In the genomic region with DNA sequence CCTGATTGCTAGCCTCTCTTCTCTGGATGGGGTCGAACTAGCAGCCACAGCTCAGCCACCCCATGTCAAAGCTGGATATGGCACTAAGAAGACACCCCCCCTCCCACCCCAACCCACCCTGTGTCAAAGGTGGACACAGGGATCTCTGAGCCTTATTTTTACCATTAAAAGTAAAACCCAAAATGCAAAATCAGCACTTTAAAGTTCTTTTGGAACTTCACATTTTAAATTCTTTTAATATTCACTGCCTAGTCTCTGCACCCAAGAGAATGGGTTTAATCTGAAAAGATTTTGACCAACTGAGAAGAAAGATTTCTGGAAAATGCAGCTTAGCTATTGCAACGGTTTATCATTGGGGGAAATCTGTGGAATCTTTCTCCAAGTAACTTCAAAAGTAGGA, we compare ENCODE assay signal across 26 cellular contexts.
DNase-seq lines count a peak whose midpoint lies in the region; ATAC-seq, FAIRE-seq and TF ChIP-seq lines count a peak whose summit lies in the region.
"Had no signal": no experiment of that assay in that cellular context is flagged by ENCODE, and none has a peak within 500 bp of the region (broad histone marks: within the 10 kb centered on the region; RNA-seq: fewer than 3 reads in every experiment).

No MANE protein-coding gene starts in this region.

- WGBS in HepG2 (ENCODE audit: low lambda C conversion rate), result 100% methylated on average over 1 of the region's 2 CpGs
- 100% methylated on average over 1 of the region's 2 CpGs for WGBS in right lobe of liver (ENCODE audit: insufficient coverage, low coverage, low lambda C conversion rate, missing lambda C conversion rate)
- WGBS in K562 (ENCODE audit: insufficient coverage, low coverage, missing lambda C conversion rate), result 45% methylated on average over 2 of the region's 2 CpGs

- peaks cover 27% of the 10 kb centered on the region for H3K4me1 ChIP-seq in HepG2 (ENCODE audit: insufficient read depth, low read length)
- no peaks in the 10 kb centered on the region for H3K4me1 ChIP-seq in right lobe of liver
- peaks cover 0 to 35% of the 10 kb centered on the region in 2 experiments; a peak in 3 of 5 replicates for H3K4me1 ChIP-seq in K562 (replicated peaks in 1 of 2; ENCODE audit: control insufficient read depth in 2 of 2, insufficient read depth in 2 of 2, low read length in 2 of 2)
- H3K4me1 ChIP-seq: BE2C had no signal

- H2AFZ ChIP-seq in HepG2 (ENCODE audit: low read length), result no peak overlapping the region
- H2AFZ ChIP-seq in K562 (ENCODE audit: low read depth, low read length), result no peak overlapping the region
- H2AFZ ChIP-seq: GM23248 had no signal

- peaks cover 70% of the 10 kb centered on the region for H3K36me3 Mint-ChIP-seq in stimulated activated effector memory CD8-positive, alpha-beta T cell treated with anti-CD3 and anti-CD28 coated beads, Interleukin-12 subunit alpha, Interleukin-12 subunit beta, amount 100 ng/mL, for 72 hours
- H3K36me3 Mint-ChIP-seq: CD14-positive monocyte had no signal

- CTCF ChIA-PET in HepG2 (lab: Yijun Ruan, JAX; ENCODE audit: low intra/inter-chr PET ratio, low total read pairs) (no interaction called here), K562 (lab: Yijun Ruan, JAX; ENCODE audit: low intra/inter-chr PET ratio) (no interaction called here)

- TF ChIP-seq CTCF in HepG2 (CRISPR knock-in tag; IDR thresholded peaks at IDR 0.05) (no peak), right lobe of liver (IDR thresholded peaks at IDR 0.05) (no peak), K562 (IDR thresholded peaks at IDR 0.05 in 2 of 3, conservative IDR thresholded peaks at IDR 0.05 in 1 of 3; ENCODE audit: insufficient read depth in 2 of 3, low read depth in 1 of 3, low read length in 3 of 3) (no peak)

- H3K9me3 ChIP-seq in HepG2 (ENCODE audit: low read length) (no peaks in the 10 kb centered on the region), right lobe of liver (no peaks in the 10 kb centered on the region), K562 (replicated peaks; ENCODE audit: control insufficient read depth, insufficient read depth, low read depth, low read length) (no peaks in the 10 kb centered on the region)
- H3K9me3 ChIP-seq: BE2C had no signal

- ATAC-seq in HepG2 (no peak), right lobe of liver (no peak), K562 (no peak), GM19455 (IDR thresholded peaks at IDR 0.05; ENCODE audit: unreplicated experiment) (no peak)
- no peak for ATAC-seq in stimulated activated effector memory CD8-positive, alpha-beta T cell treated with anti-CD3 and anti-CD28 coated beads, Interleukin-12 subunit alpha, Interleukin-12 subunit beta, amount 100 ng/mL, for 72 hours

- H3K9me1 ChIP-seq in K562 (ENCODE audit: control insufficient read depth, insufficient read depth, low read length), result no peaks in the 10 kb centered on the region

- FAIRE-seq in HepG2 (lab: Jason Lieb, UNC) (no peak), K562 (lab: Jason Lieb, UNC) (no peak)
- FAIRE-seq: A204.1, D721Med, GM12891, GM18507, H1 had no signal

- peaks cover 27% of the 10 kb centered on the region for H3K4me1 Mint-ChIP-seq in stimulated activated effector memory CD8-positive, alpha-beta T cell treated with anti-CD3 and anti-CD28 coated beads, Interleukin-12 subunit alpha, Interleukin-12 subunit beta, amount 100 ng/mL, for 72 hours

- TF ChIP-seq POLR2A in HepG2 (IDR thresholded peaks at IDR 0.05; ENCODE audit: insufficient read depth in 1 of 2, low read depth in 2 of 2, low read length in 2 of 2), result no peak
- TF ChIP-seq POLR2A in right lobe of liver (IDR thresholded peaks at IDR 0.05), result no peak
- TF ChIP-seq POLR2A in K562 (conservative IDR thresholded peaks at IDR 0.05), result no peak

- no peak overlapping the region for H3K4me3 ChIP-seq in HepG2 (replicated peaks in 1 of 3; ENCODE audit: insufficient read depth in 1 of 3, low read depth in 2 of 3, low read length in 3 of 3)
- no peak overlapping the region for H3K4me3 ChIP-seq in right lobe of liver
- no peak overlapping the region for H3K4me3 ChIP-seq in K562
- H3K4me3 ChIP-seq: BLaER1 treated with 17β-estradiol and CSF1 and Interleukin-3, amounts not matched to agents 10 nM and 100 nM; GM23248 had no signal

- H3K36me3 ChIP-seq in HepG2 (replicated peaks in 1 of 2; ENCODE audit: control insufficient read depth in 1 of 2, insufficient read depth in 2 of 2, low read length in 2 of 2) (peaks cover 33 to 83% of the 10 kb centered on the region in 2 experiments), right lobe of liver (peaks cover 0 to 22% (median 6%) of the 10 kb centered on the region in 4 donors), K562 (ENCODE audit: control insufficient read depth, insufficient read depth, low read length) (peaks cover 46% of the 10 kb centered on the region)
- H3K36me3 ChIP-seq: BE2C had no signal

- H3K27ac ChIP-seq in HepG2 (ENCODE audit: extremely low read length, insufficient read depth, low read length) (peak overlapping the region; percentile 56), right lobe of liver (no peak overlapping the region), K562 (ENCODE audit: extremely low read depth, low read depth, low read length) (no peak overlapping the region)
- H3K27ac ChIP-seq: 22Rv1; BLaER1 treated with 17β-estradiol and CSF1 and Interleukin-3, amounts not matched to agents 10 nM and 100 nM; GM23248 had no signal

- in situ Hi-C loops in HepG2 (cut with HindIII; ENCODE audit: extremely low pct_ligation_motif_present, low pct_unique_long_range_greater_than_20kb), result no loop called here
- in situ Hi-C loops in K562 (cut with MboI), result no loop called here

- H3K9ac ChIP-seq in HepG2 (ENCODE audit: insufficient read depth, low read depth, low read length), result no peak overlapping the region
- H3K9ac ChIP-seq in K562 (ENCODE audit: insufficient read depth in 1 of 2, low read depth in 2 of 2, low read length in 2 of 2), result no peak overlapping the region
- H3K9ac ChIP-seq: BLaER1 treated with 17β-estradiol and CSF1 and Interleukin-3, amounts not matched to agents 10 nM and 100 nM; GM23248 had no signal

- H4K20me1 ChIP-seq in HepG2 (ENCODE audit: insufficient read depth, low read length) (no peaks in the 10 kb centered on the region), K562 (replicated peaks; ENCODE audit: control insufficient read depth, insufficient read depth, low read length) (no peaks in the 10 kb centered on the region)
- H4K20me1 ChIP-seq: BLaER1 treated with 17β-estradiol and CSF1 and Interleukin-3, amounts not matched to agents 10 nM and 100 nM had no signal

- DNase-seq in HepG2 (ENCODE audit: low spot score) (no peak), right lobe of liver (no peak), K562 (ENCODE audit: extremely low read depth in 1 of 4, low spot score in 3 of 4) (no peak), NCI-H510A (lab: John Stamatoyannopoulos, UW) (no peak), OCI-M2 (lab: John Stamatoyannopoulos, UW; ENCODE audit: unreplicated experiment) (no peak)
- no peak for DNase-seq in stimulated activated effector memory CD8-positive, alpha-beta T cell treated with anti-CD3 and anti-CD28 coated beads, Interleukin-12 subunit alpha, Interleukin-12 subunit beta, amount 100 ng/mL, for 72 hours (ENCODE audit: low spot score in 2 of 2)
- DNase-seq: ACHN; AML-193; BE2C; CD4-positive, alpha-beta T cell; CD8-positive, alpha-beta memory T cell; DMS 273 treated with DMSO at 0.1 percent for 48 hours; DMS79 treated with DMSO at 0.1 percent for 48 hours; GF-D8; GM23248; H7; HCEC 1CT had no signal

- no peak overlapping the region for H3K4me3 Mint-ChIP-seq in stimulated activated effector memory CD8-positive, alpha-beta T cell treated with anti-CD3 and anti-CD28 coated beads, Interleukin-12 subunit alpha, Interleukin-12 subunit beta, amount 100 ng/mL, for 72 hours
- H3K4me3 Mint-ChIP-seq: CD14-positive monocyte; CD4-positive, alpha-beta T cell; CD8-positive, alpha-beta memory T cell had no signal

- TF ChIP-seq RAD21 in HepG2 (CRISPR knock-in tag; IDR thresholded peaks at IDR 0.05) (no peak), K562 (CRISPR knock-in tag; conservative IDR thresholded peaks at IDR 0.05 in 1 of 2, IDR thresholded peaks at IDR 0.05 in 1 of 2) (no peak)

- no peak for TF ChIP-seq EP300 in HepG2 (IDR thresholded peaks at IDR 0.05; ENCODE audit: low read depth in 2 of 2, low read length in 2 of 2)
- no peak for TF ChIP-seq EP300 in HepG2 (CRISPR knock-in tag; IDR thresholded peaks at IDR 0.05; ENCODE audit: borderline replicate concordance)
- no peak for TF ChIP-seq EP300 in K562 (IDR thresholded peaks at IDR 0.05; ENCODE audit: low read length)

- H3K4me2 ChIP-seq in HepG2 (ENCODE audit: low read depth, low read length) (no peak overlapping the region), K562 (ENCODE audit: insufficient read depth, low read length) (no peak overlapping the region)
- H3K4me2 ChIP-seq: BLaER1 treated with 17β-estradiol and CSF1 and Interleukin-3, amounts not matched to agents 10 nM and 100 nM had no signal

- H3K9me3 Mint-ChIP-seq in stimulated activated effector memory CD8-positive, alpha-beta T cell treated with anti-CD3 and anti-CD28 coated beads, Interleukin-12 subunit alpha, Interleukin-12 subunit beta, amount 100 ng/mL, for 72 hours, result no peaks in the 10 kb centered on the region
- H3K9me3 Mint-ChIP-seq: CD14-positive monocyte; CD4-positive, alpha-beta T cell; CD8-positive, alpha-beta memory T cell had no signal

- H3K79me2 ChIP-seq in HepG2 (ENCODE audit: insufficient read depth, low read length), result no peaks in the 10 kb centered on the region
- no peaks in the 10 kb centered on the region for H3K79me2 ChIP-seq in K562 (ENCODE audit: control insufficient read depth, insufficient read depth, low read length)

- peak overlapping the region; percentile 52 for H3K27ac Mint-ChIP-seq in stimulated activated effector memory CD8-positive, alpha-beta T cell treated with anti-CD3 and anti-CD28 coated beads, Interleukin-12 subunit alpha, Interleukin-12 subunit beta, amount 100 ng/mL, for 72 hours
- H3K27ac Mint-ChIP-seq: CD14-positive monocyte; CD4-positive, alpha-beta T cell had no signal

- POLR2A ChIA-PET in HepG2 (lab: Yijun Ruan, JAX), result interaction anchor here (0.7 kb wide), 1 partner anchor 19 kb away, joined by 3 read pairs; no protein-coding TSS in a partner anchor
- POLR2A ChIA-PET in K562 (lab: Yijun Ruan, JAX), result interaction anchor here (0.9 to 1.4 kb wide), 2 partner anchors 9 to 11 kb away, joined by 4 read pairs; no protein-coding TSS in a partner anchor

- H3K27me3 ChIP-seq in HepG2 (ENCODE audit: control insufficient read depth in 1 of 2, insufficient read depth in 2 of 2, low read length in 2 of 2) (no peaks in the 10 kb centered on the region), right lobe of liver (no peaks in the 10 kb centered on the region), K562 (ENCODE audit: control insufficient read depth in 2 of 2, insufficient read depth in 2 of 2, low read length in 2 of 2) (no peaks in the 10 kb centered on the region; a peak in 1 of 5 replicates)
- H3K27me3 ChIP-seq: BE2C; BLaER1 treated with 17β-estradiol and CSF1 and Interleukin-3, amounts not matched to agents 10 nM and 100 nM had no signal

- intact Hi-C loops in HepG2 (cut with micrococcal nuclease; ENCODE audit: unreplicated experiment) (no loop called here), right lobe of liver (cut with DNase I) (no loop called here), K562 (cut with micrococcal nuclease) (loop anchor here (5.0 to 10.0 kb wide), 3 partner anchors 44 to 166 kb away; partner anchors contain the start of gene TGFBR3)

- BruUV-seq in HepG2 (replicated peaks; lab: Mats Ljungman, UMichigan), result no TSS peak
- no TSS peak for BruUV-seq in K562 (replicated peaks; lab: Mats Ljungman, UMichigan)

TF ChIP-seq in K562, 482 proteins besides CTCF, POLR2A, EP300 and RAD21 (continues in another document):
- peak; percentile 78 for TF ChIP-seq MAFF (IDR thresholded peaks at IDR 0.05; ENCODE audit: low read length)

Comparison
In these comparisons a context has a peak if more than half of its experiments do, and no peak if none do; other contexts are left out.
1. Of the 241 proteins assayed by ChIP-seq in both HepG2 and K562: peak only in HepG2: none; only in K562: MAFG; in both: MAFF and MAFK; in neither: 238.